ENCODE assay signal across 8 cellular contexts in genomic region chr1:206556047-206556747, GRCh38. TPM values are rescaled to one million over a fixed set of nuclear protein-coding genes. Genes with fewer than 3 reads are reported as not detected.
DNase-seq lines count a peak whose midpoint lies in the region; ATAC-seq, FAIRE-seq and TF ChIP-seq lines count a peak whose summit lies in the region.

No MANE protein-coding gene starts in this region.

- no peak overlapping the region for H3K27ac ChIP-seq in SJCRH30

- H3K36me3 Mint-ChIP-seq in natural killer cell = no peaks in the 10 kb centered on the region

- no peaks in the 10 kb centered on the region for H3K36me3 ChIP-seq in SJCRH30

- H3K27me3 ChIP-seq in SJCRH30 = no peaks in the 10 kb centered on the region

- H3K4me1 ChIP-seq in SJCRH30 = peaks cover 22% of the 10 kb centered on the region

- H3K4me1 Mint-ChIP-seq in natural killer cell = peaks cover 85 to 92% of the 10 kb centered on the region in 2 donors

- H3K4me3 ChIP-seq in SJCRH30 = no peak overlapping the region

- H3K27me3 Mint-ChIP-seq in natural killer cell (ENCODE audit: low read depth in 2 of 2) = no peaks in the 10 kb centered on the region

- TF ChIP-seq CTCF in natural killer cell (IDR thresholded peaks at IDR 0.05) = no peak

- intact Hi-C loops in natural killer cell (cut with micrococcal nuclease) = loop anchor here (1.0 to 5.0 kb wide), 2 partner anchors 24 to 366 kb away; partner anchors contain the start of gene FCMR

- H3K27ac Mint-ChIP-seq in natural killer cell = peak overlapping the region; percentile 90 to 100

- H3K4me3 Mint-ChIP-seq in natural killer cell = peak overlapping the region; percentile 96

- no peak for FAIRE-seq in RCC 7860 (lab: Jason Lieb, UNC)

- ATAC-seq in HG03354 (IDR thresholded peaks at IDR 0.05; ENCODE audit: poor library complexity, severe bottlenecking, unreplicated experiment) (peak; percentile 2), natural killer cell (no peak), GM19467 (IDR thresholded peaks at IDR 0.05; ENCODE audit: unreplicated experiment) (no peak), HG03159 (IDR thresholded peaks at IDR 0.05; ENCODE audit: unreplicated experiment) (no peak)

- H3K9me3 Mint-ChIP-seq in natural killer cell = no peaks in the 10 kb centered on the region

- in situ Hi-C loops in G401 (cut with HindIII; ENCODE audit: low sequenced_read_pairs) = no loop called here

- H3K9me3 ChIP-seq in SJCRH30 (replicated peaks) = no peaks in the 10 kb centered on the region

- DNase-seq in G401 (ENCODE audit: low spot score) = peak; percentile 9
- DNase-seq in activated T-helper 9 cell treated with anti-CD3 and anti-CD28 coated beads, Interleukin-2, amount 50 U/mL, for 16 hours (ENCODE audit: low read depth) = peak; percentile 21
- no peak for DNase-seq in natural killer cell
- no peak for DNase-seq in RCC 7860 (ENCODE audit: low spot score)
- no peak for DNase-seq in SJCRH30

RNA-seq across cellular contexts. Expression of gene RASSF5, which starts 48.9 kb away (rescaled TPM):
- total RNA-seq in G401 (2014; rRNA removed; shearing (Covaris generic)) = 0.68 TPM in 1 of 2 replicates, not detected in the other
- total RNA-seq in natural killer cell = 100 to 1,000 TPM; 231 to 333 (median 279) TPM
- total RNA-seq in SJCRH30 (2014; rRNA removed; shearing (Covaris generic)) = 9.5 TPM in 2 replicates

RNA-seq across cellular contexts. Expression of gene EIF2D, which starts 56.1 kb away (rescaled TPM):
- 58.2 and 63.7 TPM in 2 replicates for total RNA-seq in G401 (2014; rRNA removed; shearing (Covaris generic))
- total RNA-seq in natural killer cell = 10 to 100 TPM; 31.8 to 34.6 (median 32.7) TPM
- 36.7 and 39.6 TPM in 2 replicates for total RNA-seq in SJCRH30 (2014; rRNA removed; shearing (Covaris generic))

Comparison
In these comparisons a context has a peak if more than half of its experiments do, and no peak if none do; other contexts are left out.
1. DNase-seq: peak in G401 (single experiment) and activated T-helper 9 cell treated with anti-CD3 and anti-CD28 coated beads, Interleukin-2, amount 50 U/mL, for 16 hours (single experiment); none in natural killer cell (single experiment), RCC 7860 (single experiment) and SJCRH30 (0 of 2).
2. RNA of gene RASSF5, which starts 48.9 kb away (total RNA-seq): 231 to 333 TPM in natural killer cell; 9.5 TPM in SJCRH30 and 0.68 TPM in G401; every median in the first group is over 10 times any median in the second.